1 cellular context compared by ENCODE assay signal in genomic region chr3:151316267-151316991, GRCh38.
TF ChIP-seq lines count a peak whose summit lies in the region.

GPR87 (minus strand) TSS chr3:151316820; CDS start chr3:151300100, 16,720 bp downstream.

TF ChIP-seq in IMR-90, 13 proteins besides CTCF, POLR2A, EP300 and RAD21:
- TF ChIP-seq CEBPB (IDR thresholded peaks at IDR 0.05; ENCODE audit: low read depth, low read length) (no peak), CHD1 (IDR thresholded peaks at IDR 0.05; ENCODE audit: low read depth, low read length) (no peak), MAFK (IDR thresholded peaks at IDR 0.05; ENCODE audit: low read depth, low read length) (no peak), FOS (IDR thresholded peaks at IDR 0.05; ENCODE audit: low read depth, low read length) (no peak), RCOR1 (IDR thresholded peaks at IDR 0.05; ENCODE audit: insufficient replicate concordance, low read length) (no peak), BHLHE40 (IDR thresholded peaks at IDR 0.05; ENCODE audit: low read depth, low read length) (no peak), RFX5 (IDR thresholded peaks at IDR 0.05; ENCODE audit: low read depth, low read length) (no peak), MXI1 (IDR thresholded peaks at IDR 0.05; ENCODE audit: borderline replicate concordance, low read depth, low read length) (no peak)
- TF ChIP-seq, protein P1, sequence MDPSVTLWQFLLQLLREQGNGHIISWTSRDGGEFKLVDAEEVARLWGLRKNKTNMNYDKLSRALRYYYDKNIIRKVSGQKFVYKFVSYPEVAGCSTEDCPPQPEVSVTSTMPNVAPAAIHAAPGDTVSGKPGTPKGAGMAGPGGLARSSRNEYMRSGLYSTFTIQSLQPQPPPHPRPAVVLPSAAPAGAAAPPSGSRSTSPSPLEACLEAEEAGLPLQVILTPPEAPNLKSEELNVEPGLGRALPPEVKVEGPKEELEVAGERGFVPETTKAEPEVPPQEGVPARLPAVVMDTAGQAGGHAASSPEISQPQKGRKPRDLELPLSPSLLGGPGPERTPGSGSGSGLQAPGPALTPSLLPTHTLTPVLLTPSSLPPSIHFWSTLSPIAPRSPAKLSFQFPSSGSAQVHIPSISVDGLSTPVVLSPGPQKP (IDR thresholded peaks at IDR 0.05; ENCODE audit: borderline replicate concordance, low read depth, low read length) = no peak
- TF ChIP-seq, protein P2, sequence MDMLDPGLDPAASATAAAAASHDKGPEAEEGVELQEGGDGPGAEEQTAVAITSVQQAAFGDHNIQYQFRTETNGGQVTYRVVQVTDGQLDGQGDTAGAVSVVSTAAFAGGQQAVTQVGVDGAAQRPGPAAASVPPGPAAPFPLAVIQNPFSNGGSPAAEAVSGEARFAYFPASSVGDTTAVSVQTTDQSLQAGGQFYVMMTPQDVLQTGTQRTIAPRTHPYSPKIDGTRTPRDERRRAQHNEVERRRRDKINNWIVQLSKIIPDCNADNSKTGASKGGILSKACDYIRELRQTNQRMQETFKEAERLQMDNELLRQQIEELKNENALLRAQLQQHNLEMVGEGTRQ (IDR thresholded peaks at IDR 0.05; ENCODE audit: low read depth, low read length) = no peak
